11 cellular contexts compared by ENCODE assay signal in the genomic region with DNA sequence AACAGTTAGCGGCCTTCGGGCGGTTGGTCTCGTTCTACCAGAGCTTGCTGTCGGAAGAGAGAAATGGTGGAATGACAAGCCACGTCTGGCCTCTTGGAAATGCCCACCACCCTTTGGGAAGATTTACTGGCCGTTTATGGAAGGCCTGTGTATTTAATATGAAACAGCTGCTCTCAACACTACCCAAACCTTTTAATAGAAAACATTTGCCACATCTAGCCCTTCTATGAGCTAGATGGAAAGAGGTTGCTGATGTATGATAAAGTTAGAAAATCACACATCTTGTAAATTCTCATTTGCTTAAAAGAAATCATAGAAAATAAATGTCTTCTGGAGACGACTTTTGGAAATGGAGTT. TPM values are rescaled to one million over a fixed set of nuclear protein-coding genes. Genes with fewer than 3 reads are reported as not detected.
DNase-seq lines count a peak whose midpoint lies in the region; ATAC-seq, FAIRE-seq and TF ChIP-seq lines count a peak whose summit lies in the region.
"Had no signal": no experiment of that assay in that cellular context is flagged by ENCODE, and none has a peak within 500 bp of the region (broad histone marks: within the 10 kb centered on the region; RNA-seq: fewer than 3 reads in every experiment).

No MANE protein-coding gene starts in this region.

- H3K4me3 Mint-ChIP-seq in GM23338 = peak overlapping the region; percentile 80
- peak overlapping the region; percentile 55 for H3K4me3 Mint-ChIP-seq in activated naive CD8-positive, alpha-beta T cell treated with anti-CD3 and anti-CD28 coated beads for 36 hours

- intact Hi-C loops in posterior vena cava (cut with DNase I) = no loop called here

- H3K4me1 ChIP-seq in GM23338 (ENCODE audit: insufficient read depth) (peaks cover 10% of the 10 kb centered on the region), skeletal muscle tissue (ENCODE audit: control insufficient read depth in 3 of 3, insufficient read depth in 3 of 3, low read length in 3 of 3) (no peaks in the 10 kb centered on the region)

- H3K27me3 Mint-ChIP-seq in GM23338 (ENCODE audit: insufficient read depth, low read depth, poor library complexity) = peaks cover 11% of the 10 kb centered on the region
- peaks cover 28% of the 10 kb centered on the region for H3K27me3 Mint-ChIP-seq in activated naive CD8-positive, alpha-beta T cell treated with anti-CD3 and anti-CD28 coated beads for 36 hours

- H3K4me2 ChIP-seq in GM23338 = peak overlapping the region; percentile 76

- no peaks in the 10 kb centered on the region for H3K9me3 ChIP-seq in skeletal muscle tissue (ENCODE audit: control insufficient read depth in 3 of 3, low read length in 3 of 3)

- H3K27me3 ChIP-seq in GM23338 (ENCODE audit: insufficient read depth) (peaks cover 5% of the 10 kb centered on the region; the same call in 1 of the 2 replicates), skeletal muscle tissue (ENCODE audit: control insufficient read depth in 3 of 3, insufficient read depth in 3 of 3, low read length in 3 of 3) (peaks cover 0 to 10% (median 0%) of the 10 kb centered on the region in 3 donors)

- H3K27ac Mint-ChIP-seq in GM23338 = no peak overlapping the region
- H3K27ac Mint-ChIP-seq in activated naive CD8-positive, alpha-beta T cell treated with anti-CD3 and anti-CD28 coated beads for 36 hours = peak overlapping the region; percentile 64

- TF ChIP-seq CTCF in GM23338 (conservative IDR thresholded peaks at IDR 0.05; ENCODE audit: low read depth in 2 of 2) (no peak), fibroblast of villous mesenchyme (IDR thresholded peaks at IDR 0.05; ENCODE audit: insufficient read depth, low read depth, low read length) (no peak)

- peaks cover 21% of the 10 kb centered on the region for H3K4me1 Mint-ChIP-seq in GM23338
- H3K4me1 Mint-ChIP-seq in activated naive CD8-positive, alpha-beta T cell treated with anti-CD3 and anti-CD28 coated beads for 36 hours = peaks cover 6% of the 10 kb centered on the region

- DNase-seq in GM23338 (ENCODE audit: low spot score) = no peak
- no peak for DNase-seq in activated naive CD8-positive, alpha-beta T cell treated with anti-CD3 and anti-CD28 coated beads for 36 hours
- DNase-seq in fibroblast of villous mesenchyme (ENCODE audit: low read depth) = no peak
- DNase-seq in posterior vena cava (ENCODE audit: low spot score) = no peak
- no peak for DNase-seq in H54 (ENCODE audit: insufficient read length, low spot score)
- no peak for DNase-seq in activated naive CD4-positive, alpha-beta T cell treated with Interleukin-2 at 50 U/mL for 16 hours
- DNase-seq: anterior cingulate cortex, COR-L47, NCI-H1436, substantia nigra had no signal

- no peak for ATAC-seq in GM23338

- peaks cover 8% of the 10 kb centered on the region; the same call in 2 of the 3 replicates for H3K36me3 Mint-ChIP-seq in GM23338 (ENCODE audit: low read depth)
- H3K36me3 Mint-ChIP-seq in activated naive CD8-positive, alpha-beta T cell treated with anti-CD3 and anti-CD28 coated beads for 36 hours = peaks cover 23% of the 10 kb centered on the region

- no peaks in the 10 kb centered on the region for H3K79me2 ChIP-seq in GM23338 (replicated peaks; ENCODE audit: insufficient read depth)

- H2AFZ ChIP-seq in GM23338 = peak overlapping the region; percentile 82

- H3K36me3 ChIP-seq in GM23338 (ENCODE audit: insufficient read depth) (no peaks in the 10 kb centered on the region; the same call in 1 of the 2 replicates), skeletal muscle tissue (ENCODE audit: control insufficient read depth in 3 of 3, insufficient read depth in 3 of 3, low read length in 3 of 3) (peaks cover 0 to 12% (median 6%) of the 10 kb centered on the region in 3 donors)

- H3K9ac ChIP-seq in skeletal muscle tissue (ENCODE audit: low read depth in 1 of 3, low read length in 3 of 3) = no peak overlapping the region

- no peak for FAIRE-seq in H54 (lab: Jason Lieb, UNC)

- no peaks in the 10 kb centered on the region for H3K9me3 Mint-ChIP-seq in GM23338
- peaks cover 3% of the 10 kb centered on the region for H3K9me3 Mint-ChIP-seq in activated naive CD8-positive, alpha-beta T cell treated with anti-CD3 and anti-CD28 coated beads for 36 hours

- H3K9me2 ChIP-seq in GM23338 (ENCODE audit: insufficient read depth) = no peaks in the 10 kb centered on the region

- H3K4me3 ChIP-seq in GM23338 = peak overlapping the region; percentile 64
- peak overlapping the region; percentile 25 for H3K4me3 ChIP-seq in fibroblast of villous mesenchyme (ENCODE audit: low read depth, low read length)
- no peak overlapping the region for H3K4me3 ChIP-seq in skeletal muscle tissue (ENCODE audit: low read length in 3 of 3)

- H3K27ac ChIP-seq in GM23338 (ENCODE audit: low read depth) (no peak overlapping the region), skeletal muscle tissue (ENCODE audit: low read depth, low read length) (peak overlapping the region; percentile 22)

- H3F3A ChIP-seq in GM23338 (replicated peaks; ENCODE audit: low read depth) = 0 out of 2 replicates have a peak, but pooled peaks cover 2% of the 10 kb centered on the region

- no peak for TF ChIP-seq POLR2A in H54 (IDR thresholded peaks at IDR 0.05; ENCODE audit: low read depth, low read length)

- H4K20me1 ChIP-seq in GM23338 (replicated peaks; ENCODE audit: insufficient read depth) = no peaks in the 10 kb centered on the region

TF ChIP-seq in GM23338, 12 proteins besides CTCF, POLR2A, EP300 and RAD21:
- TF ChIP-seq JUNB (IDR thresholded peaks at IDR 0.05; ENCODE audit: unreplicated experiment) = no peak
- no peak for TF ChIP-seq STAT1 (IDR thresholded peaks at IDR 0.05; ENCODE audit: unreplicated experiment)
- no peak for TF ChIP-seq ZNF331 (CRISPR knock-in tag; IDR thresholded peaks at IDR 0.05; ENCODE audit: low read depth)
- no peak for TF ChIP-seq EZH2phosphoT487 (IDR thresholded peaks at IDR 0.05; ENCODE audit: unreplicated experiment)

RNA-seq across cellular contexts. Expression of a gene that starts 24.6 kb away (rescaled TPM):
- 42.7 and 44.7 TPM in 2 replicates for total RNA-seq in GM23338 (2014; rRNA removed; shearing (Covaris generic))
- polyA plus RNA-seq in GM23338 (2016; fragmentation: Nextera tagmentation; extraction: Ambion mirVana) = 35.0 and 39.1 TPM in 2 replicates
- 10 to 100 TPM; 43.2 to 48.2 TPM for total RNA-seq in activated naive CD8-positive, alpha-beta T cell treated with anti-CD3 and anti-CD28 coated beads for 36 hours
- total RNA-seq in fibroblast of villous mesenchyme (18.0 and 34.5 TPM in 2 replicates), skeletal muscle tissue (32.4 TPM), posterior vena cava (10 to 100 TPM; 20.7 to 20.8 TPM)

RNA-seq across cellular contexts. Expression of a gene that starts 40.1 kb away (rescaled TPM):
- 0.76 and 1.4 TPM in 2 replicates for total RNA-seq in GM23338 (2014; rRNA removed; shearing (Covaris generic))
- 1.0 and 1.2 TPM in 2 replicates for polyA plus RNA-seq in GM23338 (2016; fragmentation: Nextera tagmentation; extraction: Ambion mirVana)
- total RNA-seq in activated naive CD8-positive, alpha-beta T cell treated with anti-CD3 and anti-CD28 coated beads for 36 hours = 1 to 10 TPM; 1.8 to 1.9 TPM
- total RNA-seq in fibroblast of villous mesenchyme (60.9 and 93.7 TPM in 2 replicates), skeletal muscle tissue (49.6 TPM), posterior vena cava (100 to 1,000 TPM; 190 to 297 TPM)

Comparison
In these comparisons a context has a peak if more than half of its experiments do, and no peak if none do; other contexts are left out.
1. H3K4me3 ChIP-seq: peak in GM23338 (single experiment) and fibroblast of villous mesenchyme (single experiment); none in skeletal muscle tissue (0 of 3).
2. RNA of a gene that starts 40.1 kb away (total RNA-seq): 190 to 297 TPM in posterior vena cava, 60.9 to 93.7 TPM in fibroblast of villous mesenchyme and 49.6 TPM in skeletal muscle tissue (single experiment); 1.8 to 1.9 TPM in activated naive CD8-positive, alpha-beta T cell treated with anti-CD3 and anti-CD28 coated beads for 36 hours and 0.76 to 1.4 TPM in GM23338; every median in the first group is over 10 times any median in the second.